ENCODE assay signal across 8 cellular contexts in the genomic region with DNA sequence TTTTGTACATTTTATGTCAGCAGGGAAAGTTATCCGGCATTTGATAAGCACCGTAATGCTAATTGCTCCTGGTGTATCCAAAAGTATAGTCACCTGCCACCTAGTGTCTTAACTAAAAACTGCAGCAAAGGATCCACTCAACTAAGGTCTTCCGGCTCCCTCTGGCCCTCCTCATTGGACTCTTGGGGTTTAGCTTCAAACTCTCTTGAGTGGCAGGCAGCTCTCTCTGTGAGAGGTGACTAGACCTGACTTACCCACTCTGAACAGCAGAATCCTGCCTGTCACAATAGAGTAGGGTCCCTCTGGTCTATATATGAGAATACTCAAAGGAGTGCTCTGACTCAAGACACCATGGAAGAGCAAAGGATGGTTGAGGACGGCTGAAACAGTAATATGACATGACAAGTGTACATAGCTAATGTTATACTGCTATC.
DNase-seq lines count a peak whose midpoint lies in the region; ATAC-seq, FAIRE-seq and TF ChIP-seq lines count a peak whose summit lies in the region.

No MANE protein-coding gene starts in this region.

- H3K27ac ChIP-seq in breast epithelium, result no peak overlapping the region
- H3K27ac ChIP-seq in kidney (ENCODE audit: low read depth in 2 of 2, low read length in 2 of 2), result no peak overlapping the region

- peaks cover 26% of the 10 kb centered on the region for H3K27me3 Mint-ChIP-seq in T-helper 2 cell treated with Interferon-gamma antibody and Interleukin-4, amounts not matched to agents 5 μg/mL and 100 μg/mL, for 36 hours (ENCODE audit: low read depth)

- H3K36me3 ChIP-seq in breast epithelium (no peaks in the 10 kb centered on the region), kidney (ENCODE audit: control insufficient read depth in 1 of 2, insufficient read depth in 2 of 2, low read length in 2 of 2) (no peaks in the 10 kb centered on the region)

- no peak overlapping the region for H3K27ac Mint-ChIP-seq in T-helper 2 cell treated with Interferon-gamma antibody and Interleukin-4, amounts not matched to agents 5 μg/mL and 100 μg/mL, for 36 hours

- no peak for TF ChIP-seq POLR2A in breast epithelium (IDR thresholded peaks at IDR 0.05)

- no peaks in the 10 kb centered on the region for H3K36me3 Mint-ChIP-seq in T-helper 2 cell treated with Interferon-gamma antibody and Interleukin-4, amounts not matched to agents 5 μg/mL and 100 μg/mL, for 36 hours (ENCODE audit: low read depth)

- intact Hi-C loops in breast epithelium (cut with DNase I; ENCODE audit: low total_unique reads) (no loop called here), kidney (cut with DNase I) (loop anchor here (5.0 kb wide), 1 partner anchor 255 kb away; no protein-coding TSS in a partner anchor)

- H3K4me1 ChIP-seq in breast epithelium (no peaks in the 10 kb centered on the region), kidney (ENCODE audit: control insufficient read depth in 1 of 2, insufficient read depth in 1 of 2, low read depth in 1 of 2, low read length in 2 of 2) (no peaks in the 10 kb centered on the region)

- no peak overlapping the region for H3K4me3 Mint-ChIP-seq in T-helper 2 cell treated with Interferon-gamma antibody and Interleukin-4, amounts not matched to agents 5 μg/mL and 100 μg/mL, for 36 hours

- no peaks in the 10 kb centered on the region for H3K27me3 ChIP-seq in breast epithelium

- ATAC-seq in HG02852 (IDR thresholded peaks at IDR 0.05; ENCODE audit: unreplicated experiment), result peak; percentile 72

- no peaks in the 10 kb centered on the region for H3K9me3 Mint-ChIP-seq in T-helper 2 cell treated with Interferon-gamma antibody and Interleukin-4, amounts not matched to agents 5 μg/mL and 100 μg/mL, for 36 hours

- no peaks in the 10 kb centered on the region for H3K4me1 Mint-ChIP-seq in T-helper 2 cell treated with Interferon-gamma antibody and Interleukin-4, amounts not matched to agents 5 μg/mL and 100 μg/mL, for 36 hours (ENCODE audit: low read depth)

- H3K4me3 ChIP-seq in GM12875 (ENCODE audit: low read depth, low read length) (no peak overlapping the region), breast epithelium (no peak overlapping the region), kidney (ENCODE audit: low read length in 2 of 2) (no peak overlapping the region)

- peak; percentile 85 for FAIRE-seq in kidney (lab: Jason Lieb, UNC)

- TF ChIP-seq CTCF in GM12875 (IDR thresholded peaks at IDR 0.05; ENCODE audit: borderline replicate concordance, insufficient read depth, low read depth, low read length), result peak; percentile 68
- peak; percentile 74 to 80 (median 79) for TF ChIP-seq CTCF in breast epithelium (IDR thresholded peaks at IDR 0.05)
- peak; percentile 81 for TF ChIP-seq CTCF in kidney (IDR thresholded peaks at IDR 0.05; ENCODE audit: borderline replicate concordance, extremely low read depth, insufficient read depth)

- DNase-seq in A172 (ENCODE audit: low spot score), result peak; percentile 78
- peak; percentile 58 for DNase-seq in NCI-H1694 treated with DMSO at 0.1 percent for 48 hours (lab: John Stamatoyannopoulos, UW)
- peak; percentile 37 for DNase-seq in T-helper 2 cell treated with Interferon-gamma antibody and Interleukin-4, amounts not matched to agents 5 μg/mL and 100 μg/mL, for 36 hours (ENCODE audit: low spot score)
- peak in 1 of 2 donors; percentile 26 for DNase-seq in breast epithelium (ENCODE audit: low spot score in 2 of 2)
- DNase-seq in kidney, result no peak
- DNase-seq in stimulated activated CD4-positive, alpha-beta T cell treated with anti-CD3 and anti-CD28 coated beads, Interleukin-4, amount 100 ng/mL, for 4 hours, result peak; percentile 16 to 32

- no peak overlapping the region for H3K9ac ChIP-seq in kidney (ENCODE audit: low read length in 2 of 2)

- H3K9me3 ChIP-seq in breast epithelium, result no peaks in the 10 kb centered on the region
- no peaks in the 10 kb centered on the region for H3K9me3 ChIP-seq in kidney (ENCODE audit: control insufficient read depth in 1 of 2, low read length in 2 of 2)
